ENCODE assay signal across 8 cellular contexts in the genomic region with DNA sequence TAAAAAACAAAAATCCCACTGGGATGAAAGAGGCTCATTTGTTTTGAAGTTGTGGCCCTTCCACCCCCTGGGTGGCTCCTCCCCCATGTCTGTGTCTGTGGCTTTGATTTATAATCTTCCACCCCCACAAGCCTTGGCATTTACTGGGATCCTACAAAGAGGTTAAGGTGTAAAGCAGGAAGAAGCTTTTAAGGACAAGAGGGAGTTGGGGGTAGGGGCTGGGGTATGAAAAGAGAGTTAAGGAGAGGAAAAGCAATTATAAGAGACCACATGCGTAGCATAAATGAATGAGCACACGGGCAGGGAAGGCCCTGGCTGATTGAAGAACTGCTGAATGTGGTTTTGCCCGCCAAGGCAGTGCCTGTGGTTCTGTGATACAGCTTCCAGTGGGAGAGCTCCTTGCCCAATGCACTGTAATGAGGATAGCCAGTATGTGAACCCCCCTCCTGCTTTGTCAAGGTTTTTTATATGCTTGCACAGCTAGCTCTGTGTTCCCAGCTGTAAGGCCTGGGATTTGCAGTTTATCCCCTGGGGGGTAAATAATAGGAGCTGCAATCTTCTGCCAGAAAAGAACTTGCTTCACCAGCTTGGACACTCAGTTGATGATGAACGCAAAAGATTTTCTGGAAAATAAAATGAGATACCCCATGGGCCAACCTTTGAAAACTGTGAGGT. TPM values are rescaled to one million over a fixed set of nuclear protein-coding genes. Genes with fewer than 3 reads are reported as not detected.
DNase-seq lines count a peak whose midpoint lies in the region; ATAC-seq, FAIRE-seq and TF ChIP-seq lines count a peak whose summit lies in the region.

No MANE protein-coding gene starts in this region.

- peaks cover 7% of the 10 kb centered on the region for H3K79me1 ChIP-seq in mesendoderm (ENCODE audit: low read length)

- no peak overlapping the region for H4K5ac ChIP-seq in mesendoderm (ENCODE audit: low read length)

- peak overlapping the region; percentile 59 for H3K56ac ChIP-seq in mesendoderm (ENCODE audit: low read length)

- H3K4me2 ChIP-seq in mesendoderm (ENCODE audit: low read length), result no peak overlapping the region

- peak overlapping the region; percentile 85 for H3K18ac ChIP-seq in mesendoderm (ENCODE audit: low read length)

- no peaks in the 10 kb centered on the region for H3K9me3 ChIP-seq in AG04450 (ENCODE audit: control insufficient read depth, insufficient read depth, low read length)

- DNase-seq in AG04450 (ENCODE audit: low read depth, low spot score) (no peak), MV-4-11 (lab: John Stamatoyannopoulos, UW) (peak; percentile 52), choroid plexus epithelial cell (ENCODE audit: low read depth) (peak; percentile 74), mesendoderm (peak; percentile 77), NCI-H510A treated with DMSO at 0.1 percent for 48 hours (lab: John Stamatoyannopoulos, UW) (no peak), frontal cortex (ENCODE audit: low spot score in 2 of 2) (no peak)

- CTCF ChIA-PET in AG04450 (lab: Charles Lee), result interaction anchor here (0.7 to 3.7 kb wide), 6 partner anchors 11 to 96 kb away, joined by 3 to 41 read pairs (median 16); no protein-coding TSS in a partner anchor

- no peak overlapping the region for H2BK5ac ChIP-seq in mesendoderm (ENCODE audit: low read length)

- POLR2A ChIA-PET in AG04450 (lab: Yijun Ruan, JAX), result interaction anchor here (1.2 to 1.4 kb wide), 2 partner anchors 33 to 34 kb away, joined by 3 to 6 read pairs; no protein-coding TSS in a partner anchor

- no peak overlapping the region for H3K23ac ChIP-seq in mesendoderm (ENCODE audit: low read length)

- peak overlapping the region; percentile 33 for H3K9ac ChIP-seq in mesendoderm (ENCODE audit: low read length)

- no peak overlapping the region for H3K4ac ChIP-seq in mesendoderm (ENCODE audit: low read depth, low read length)

- ATAC-seq in HG03460 (IDR thresholded peaks at IDR 0.05; ENCODE audit: unreplicated experiment) (no peak), HG02970 (IDR thresholded peaks at IDR 0.05; ENCODE audit: low FRiP score, unreplicated experiment) (no peak)

- no peak overlapping the region for H2AK5ac ChIP-seq in mesendoderm (ENCODE audit: low read length)

- H3K27me3 ChIP-seq in AG04450 (ENCODE audit: control insufficient read depth, insufficient read depth, low read length) (no peaks in the 10 kb centered on the region), mesendoderm (ENCODE audit: insufficient read depth, low read length, poor library complexity) (no peaks in the 10 kb centered on the region)

- H3K36me3 ChIP-seq in mesendoderm (ENCODE audit: control insufficient read depth, insufficient read depth, low read length), result no peaks in the 10 kb centered on the region

- no CpG with 5 or more reads among the region's 4 CpGs for WGBS in mesendoderm (ENCODE audit: extremely low coverage, insufficient coverage, low lambda C conversion rate)

- FAIRE-seq in frontal cortex (lab: Jason Lieb, UNC), result no peak

- H3K4me3 ChIP-seq in AG04450 (ENCODE audit: low read depth, low read length), result no peak overlapping the region
- H3K4me3 ChIP-seq in choroid plexus epithelial cell (ENCODE audit: low read depth, low read length), result no peak overlapping the region
- H3K4me3 ChIP-seq in mesendoderm (ENCODE audit: low read length), result no peak overlapping the region

- H2BK15ac ChIP-seq in mesendoderm (replicated peaks; ENCODE audit: low read depth), result no peak overlapping the region

- H4K8ac ChIP-seq in mesendoderm (ENCODE audit: low read depth, low read length), result no peak overlapping the region

- TF ChIP-seq CTCF in AG04450 (IDR thresholded peaks at IDR 0.05; ENCODE audit: low read depth, low read length) (no peak), choroid plexus epithelial cell (conservative IDR thresholded peaks at IDR 0.05; ENCODE audit: low read depth, low read length) (no peak)

- H3K79me2 ChIP-seq in mesendoderm (ENCODE audit: control insufficient read depth, insufficient read depth, low read length), result peaks cover 12% of the 10 kb centered on the region

- H3K27ac ChIP-seq in AG04450 (ENCODE audit: low read depth, low read length) (peak overlapping the region; percentile 59), mesendoderm (ENCODE audit: low read depth, low read length) (peak overlapping the region; percentile 88)

- no peak overlapping the region for H2BK120ac ChIP-seq in mesendoderm (ENCODE audit: low read depth, low read length)

- peaks cover 15% of the 10 kb centered on the region for H3K4me1 ChIP-seq in mesendoderm (ENCODE audit: control insufficient read depth, low read depth, low read length)

RNA-seq across cellular contexts. Expression of a gene that starts 34.7 kb away (rescaled TPM):
- 13.8 and 24.1 TPM in 2 replicates for polyA plus RNA-seq in AG04450 (2011; rRNA removed)
- polyA minus RNA-seq in AG04450 (2011; rRNA and poly(A)+ RNA removed), result 74.9 and 89.4 TPM in 2 replicates
- polyA plus RNA-seq in mesendoderm (2013, experiment 1 of 2), result 21.7 TPM
- 21.7 TPM for polyA plus RNA-seq in mesendoderm (2013, experiment 2 of 2)
- 217 TPM for total RNA-seq in frontal cortex

Comparison
In these comparisons a context has a peak if more than half of its experiments do, and no peak if none do; other contexts are left out.
1. DNase-seq: peak in MV-4-11 (single experiment), choroid plexus epithelial cell (single experiment) and mesendoderm (single experiment); none in AG04450 (single experiment), NCI-H510A treated with DMSO at 0.1 percent for 48 hours (single experiment) and frontal cortex (0 of 2).